ENCODE assay signal across 9 cellular contexts in genomic region chr19:44512326-44513298, GRCh38. TPM values are rescaled to one million over a fixed set of nuclear protein-coding genes. Genes with fewer than 3 reads are reported as not detected.
DNase-seq lines count a peak whose midpoint lies in the region; ATAC-seq, FAIRE-seq and TF ChIP-seq lines count a peak whose summit lies in the region.
"Had no signal": no experiment of that assay in that cellular context is flagged by ENCODE, and none has a peak within 500 bp of the region (broad histone marks: within the 10 kb centered on the region; RNA-seq: fewer than 3 reads in every experiment).

No MANE protein-coding gene starts in this region.

- no peaks in the 10 kb centered on the region for H3K79me2 ChIP-seq in OCI-LY1 (ENCODE audit: insufficient read depth, low read length)
- no peaks in the 10 kb centered on the region for H3K79me2 ChIP-seq in H1 (ENCODE audit: control insufficient read depth in 1 of 2, insufficient read depth in 2 of 2, low read length in 2 of 2)

- no peaks in the 10 kb centered on the region for H4K20me1 ChIP-seq in OCI-LY1 (ENCODE audit: insufficient read depth, low read length)
- no peaks in the 10 kb centered on the region for H4K20me1 ChIP-seq in H1 (replicated peaks in 1 of 2; ENCODE audit: control insufficient read depth in 1 of 2, insufficient read depth in 2 of 2, low read length in 2 of 2)

- no peaks in the 10 kb centered on the region; the same call in 1 of the 2 replicates for H3K23me2 ChIP-seq in H1 (ENCODE audit: low read depth, low read length)

- DNase-seq in CD14-positive monocyte (ENCODE audit: low spot score) (no peak), GM13976 (ENCODE audit: low spot score) (peak; percentile 42), H1 (ENCODE audit: low read depth in 1 of 2, low spot score in 2 of 2) (peak; percentile 31 to 87)
- peak; percentile 18 to 26 (median 24) for DNase-seq in stimulated activated CD4-positive, alpha-beta T cell treated with anti-CD3 and anti-CD28 coated beads, Interleukin-12 subunit alpha, Interleukin-12 subunit beta, amount 100 ng/mL, for 48 hours (ENCODE audit: low read depth in 2 of 3, low spot score in 1 of 3)
- no peak for DNase-seq in effector memory CD8-positive, alpha-beta T cell

- H3K9me2 ChIP-seq in OCI-LY1 (ENCODE audit: low read depth, low read length) = no peaks in the 10 kb centered on the region

- no peak overlapping the region for H2BK15ac ChIP-seq in H1 (ENCODE audit: low read length)

- no peaks in the 10 kb centered on the region for H3K27me3 ChIP-seq in OCI-LY1 (ENCODE audit: insufficient read depth, low read length)
- H3K27me3 ChIP-seq in H1 (replicated peaks in 1 of 4; ENCODE audit: control insufficient read depth in 3 of 4, extremely low read depth in 1 of 4, insufficient read depth in 3 of 4, low read length in 3 of 4) = no peaks in the 10 kb centered on the region

- no peak overlapping the region for H3K27ac Mint-ChIP-seq in CD14-positive monocyte
- H3K27ac Mint-ChIP-seq in effector memory CD8-positive, alpha-beta T cell = no peak overlapping the region

- H3K9ac ChIP-seq in OCI-LY1 (ENCODE audit: low read length) (no peak overlapping the region), H1 (replicated peaks in 1 of 4; ENCODE audit: extremely low read depth in 1 of 4, low read depth in 3 of 4, low read length in 3 of 4) (no peak overlapping the region)

- no peak overlapping the region for H3K4me2 ChIP-seq in OCI-LY1 (ENCODE audit: low read length)
- no peak overlapping the region for H3K4me2 ChIP-seq in H1 (ENCODE audit: insufficient read depth in 1 of 2, low read depth in 2 of 2, low read length in 2 of 2)

- no peak for FAIRE-seq in H1 (lab: Jason Lieb, UNC)

- no peak overlapping the region for H4K8ac ChIP-seq in H1 (ENCODE audit: extremely low read depth, insufficient read depth, low read length)

- H3K36me3 Mint-ChIP-seq in CD14-positive monocyte = no peaks in the 10 kb centered on the region
- no peaks in the 10 kb centered on the region for H3K36me3 Mint-ChIP-seq in effector memory CD8-positive, alpha-beta T cell (ENCODE audit: insufficient read depth)

- no peak overlapping the region for H2BK20ac ChIP-seq in H1 (ENCODE audit: low read length)

- no peaks in the 10 kb centered on the region for H3K36me3 ChIP-seq in OCI-LY1 (ENCODE audit: insufficient read depth, low read length)
- no peaks in the 10 kb centered on the region for H3K36me3 ChIP-seq in H1 (ENCODE audit: control insufficient read depth in 2 of 4, insufficient read depth in 4 of 4, low read length in 3 of 4)

- in situ Hi-C loops in GM13976 (cut with MboI; ENCODE audit: low sequenced_read_pairs, unreplicated experiment) = no loop called here

- peak; percentile 41 to 61 for TF ChIP-seq RAD21 in H1 (IDR thresholded peaks at IDR 0.05 in 1 of 2, conservative IDR thresholded peaks at IDR 0.05 in 1 of 2; ENCODE audit: low read depth in 2 of 2, low read length in 2 of 2)

- no peaks in the 10 kb centered on the region for H3K9me3 ChIP-seq in OCI-LY1 (ENCODE audit: low read length)
- peaks cover 27 to 31% of the 10 kb centered on the region in 2 experiments; a peak in 3 of 4 replicates for H3K9me3 ChIP-seq in H1 (ENCODE audit: insufficient read depth in 2 of 2, low read depth in 1 of 2, low read length in 1 of 2)

- H3K4me3 Mint-ChIP-seq in CD14-positive monocyte = no peak overlapping the region
- no peak overlapping the region for H3K4me3 Mint-ChIP-seq in effector memory CD8-positive, alpha-beta T cell

- TF ChIP-seq CTCF in CD14-positive monocyte (IDR thresholded peaks at IDR 0.05) (peak; percentile 49), GM13976 (IDR thresholded peaks at IDR 0.05; ENCODE audit: borderline replicate concordance, control extremely low read depth, extremely low read depth, insufficient read depth, missing control alignments) (no peak), OCI-LY1 (IDR thresholded peaks at IDR 0.05; ENCODE audit: low read length) (peak; percentile 64), H1 (IDR thresholded peaks at IDR 0.05; ENCODE audit: control extremely low read depth in 1 of 3, insufficient read depth in 1 of 3, low read depth in 1 of 3, low read length in 3 of 3) (peak; percentile 68 to 89 (median 69))

- no peak overlapping the region for H3K23ac ChIP-seq in H1 (ENCODE audit: insufficient read length)

- H3K4ac ChIP-seq in H1 (replicated peaks; ENCODE audit: insufficient read length, low read depth, low read length) = no peak overlapping the region

- no peak overlapping the region for H4K5ac ChIP-seq in H1 (ENCODE audit: insufficient read length, low read depth, low read length)

- no peaks in the 10 kb centered on the region for H3K4me1 Mint-ChIP-seq in CD14-positive monocyte
- H3K4me1 Mint-ChIP-seq in effector memory CD8-positive, alpha-beta T cell (ENCODE audit: low read depth in 2 of 2) = no peaks in the 10 kb centered on the region

- no peak for ATAC-seq in effector memory CD8-positive, alpha-beta T cell (replicated peaks)
- ATAC-seq in HG02938 (IDR thresholded peaks at IDR 0.05; ENCODE audit: unreplicated experiment) = no peak
- ATAC-seq in HG02759 (IDR thresholded peaks at IDR 0.05; ENCODE audit: unreplicated experiment) = no peak

- no peak overlapping the region for H2BK5ac ChIP-seq in H1 (ENCODE audit: low read depth, low read length)

- no peaks in the 10 kb centered on the region for H3K79me1 ChIP-seq in H1 (ENCODE audit: low read depth, low read length)

- no peak overlapping the region for H2AK5ac ChIP-seq in H1 (ENCODE audit: low read depth, low read length)

- POLR2A ChIA-PET in H1 (lab: Charles Lee; ENCODE audit: partially characterized antibody) = interaction anchor here (1.4 kb wide), 1 partner anchor 12 kb away, joined by 4 read pairs; the partner anchor contains the start of gene ZNF180

- H3K4me1 ChIP-seq in OCI-LY1 (ENCODE audit: insufficient read depth, low read length, severe bottlenecking) = no peaks in the 10 kb centered on the region
- H3K4me1 ChIP-seq in H1 (replicated peaks in 1 of 4; ENCODE audit: control insufficient read depth in 3 of 4, insufficient read depth in 4 of 4, low read length in 3 of 4) = no peaks in the 10 kb centered on the region

- H3K4me3 ChIP-seq in OCI-LY1 (ENCODE audit: low read depth, low read length, poor library complexity, severe bottlenecking) (no peak overlapping the region), H1 (ENCODE audit: extremely low read depth in 1 of 4, insufficient read depth in 2 of 4, low read depth in 3 of 4, low read length in 4 of 4) (no peak overlapping the region)

- H3K56ac ChIP-seq in H1 (replicated peaks; ENCODE audit: insufficient read length, low read depth, low read length) = no peak overlapping the region

- H3K14ac ChIP-seq in H1 (ENCODE audit: insufficient read length) = no peak overlapping the region

- no peak overlapping the region for H3K18ac ChIP-seq in H1 (ENCODE audit: extremely low read depth, low read length)

- H3K27me3 Mint-ChIP-seq in CD14-positive monocyte (ENCODE audit: low read depth in 3 of 3) = peaks cover 3 to 17% (median 12%) of the 10 kb centered on the region in 3 donors
- peaks cover 19 to 27% of the 10 kb centered on the region in 2 donors for H3K27me3 Mint-ChIP-seq in effector memory CD8-positive, alpha-beta T cell

- intact Hi-C loops in CD14-positive monocyte (cut with micrococcal nuclease) = no loop called here

- H2BK12ac ChIP-seq in H1 (ENCODE audit: low read depth, low read length) = no peak overlapping the region

- no peak overlapping the region for H4K91ac ChIP-seq in H1 (replicated peaks; ENCODE audit: insufficient read length, low read length)

- no peak overlapping the region for H2BK120ac ChIP-seq in H1 (replicated peaks; ENCODE audit: low read depth, low read length)

- CTCF ChIA-PET in H1 (lab: Charles Lee; ENCODE audit: partially characterized antibody) = interaction anchor here (0.7 kb wide), 1 partner anchor 496 kb away, joined by 3 read pairs; no protein-coding TSS in a partner anchor

- WGBS in H1 (ENCODE audit: extremely low coverage in 1 of 2, insufficient coverage in 1 of 2, insufficient read length in 1 of 2, insufficient replicate concordance in 2 of 2, low coverage in 1 of 2, low lambda C conversion rate in 2 of 2, missing lambda C conversion rate in 1 of 2), 2 experiments = 50% methylated on average over 12 of the region's 12 CpGs; no CpG with 5 or more reads in 1 of the 2 experiments

- H3F3A ChIP-seq in OCI-LY1 (ENCODE audit: insufficient read depth, low read length) = no peaks in the 10 kb centered on the region

- H3K27ac ChIP-seq in OCI-LY1 (ENCODE audit: low read depth, low read length, poor library complexity, severe bottlenecking) (no peak overlapping the region), H1 (ENCODE audit: low read depth, low read length) (no peak overlapping the region)

- TF ChIP-seq EP300 in H1 (IDR thresholded peaks at IDR 0.05; ENCODE audit: borderline replicate concordance in 1 of 2, low read depth in 2 of 2, low read length in 2 of 2) = no peak

- peaks cover 15 to 53% (median 33%) of the 10 kb centered on the region in 7 donors for H3K9me3 Mint-ChIP-seq in CD14-positive monocyte
- peaks cover 13 to 14% of the 10 kb centered on the region in 2 donors for H3K9me3 Mint-ChIP-seq in effector memory CD8-positive, alpha-beta T cell

- no peak for TF ChIP-seq POLR2A in H1 (IDR thresholded peaks at IDR 0.05; ENCODE audit: control extremely low read depth in 1 of 2, low read depth in 2 of 2, low read length in 2 of 2)

- H2AFZ ChIP-seq in OCI-LY1 (ENCODE audit: low read length) = no peak overlapping the region
- H2AFZ ChIP-seq in H1 (ENCODE audit: low read length) = no peak overlapping the region

TF ChIP-seq in H1, 55 proteins besides CTCF, POLR2A, EP300 and RAD21 (continues in another document):
- no peak for TF ChIP-seq TAF7 (optimal IDR thresholded peaks at IDR 0.05; ENCODE audit: borderline replicate concordance, low read depth, low read length)

RNA-seq across cellular contexts. Expression of gene ZNF180, which starts 12.3 kb away (rescaled TPM):
- polyA plus RNA-seq in CD14-positive monocyte (1 to 10 TPM; 2.7 to 3.5 TPM), H1 (2011; rRNA removed) (1.2 and 1.3 TPM in 2 replicates)
- total RNA-seq in H1 (2021; fragmentation: NEBNext Ultra II Directional; extraction: Animal tissue kit (Norgen Biotek cat#: 25700)) = 7.3 and 8.5 TPM in 2 replicates
- polyA plus RNA-seq in H1 (2011; cell fraction: cytosol; rRNA removed) = 1.7 TPM
- 1.1 TPM for polyA plus RNA-seq in H1 (2011; cell fraction: nucleus; rRNA removed)
- 4.6 to 6.8 TPM (median 4.9 TPM) in 4 replicates for polyA plus RNA-seq in H1 (2012, experiment 1 of 2)
- polyA plus RNA-seq in H1 (2012, experiment 2 of 2) = 0.52 TPM
- polyA plus RNA-seq in H1 (2013, experiment 1 of 2) = 4.7 TPM
- polyA plus RNA-seq in H1 (2013, experiment 2 of 2) = 4.2 TPM
- 2.2 and 2.7 TPM in 2 replicates for polyA minus RNA-seq in H1 (2011; rRNA and poly(A)+ RNA removed)
- 3.4 TPM for polyA minus RNA-seq in H1 (2011; cell fraction: cytosol; rRNA and poly(A)+ RNA removed)
- polyA minus RNA-seq in H1 (2011; cell fraction: nucleus; rRNA and poly(A)+ RNA removed) = 12.7 TPM

RNA-seq across cellular contexts. Expression of gene CEACAM20, which starts 16.9 kb away (rescaled TPM):
- polyA plus RNA-seq in CD14-positive monocyte = not detected
- not detected in 2 replicates for total RNA-seq in H1 (2021; fragmentation: NEBNext Ultra II Directional; extraction: Animal tissue kit (Norgen Biotek cat#: 25700))
- not detected in 2 replicates for polyA plus RNA-seq in H1 (2011; rRNA removed)
- polyA plus RNA-seq in H1 (2011; cell fraction: cytosol; rRNA removed) = not detected
- 0.10 TPM for polyA plus RNA-seq in H1 (2011; cell fraction: nucleus; rRNA removed)
- not detected in 4 replicates for polyA plus RNA-seq in H1 (2012, experiment 1 of 2)
- polyA plus RNA-seq in H1 (2012, experiment 2 of 2) = not detected
- polyA plus RNA-seq in H1 (2013, experiment 1 of 2) = not detected
- not detected for polyA plus RNA-seq in H1 (2013, experiment 2 of 2)
- polyA minus RNA-seq in H1 (2011; rRNA and poly(A)+ RNA removed) = not detected in 2 replicates
- polyA minus RNA-seq in H1 (2011; cell fraction: cytosol; rRNA and poly(A)+ RNA removed) = not detected
- not detected for polyA minus RNA-seq in H1 (2011; cell fraction: nucleus; rRNA and poly(A)+ RNA removed)
- total RNA-seq: lower leg skin had no signal

Comparison
In these comparisons a context has a peak if more than half of its experiments do, and no peak if none do; other contexts are left out.
1. DNase-seq: peak in GM13976 (single experiment), H1 (2 of 2) and stimulated activated CD4-positive, alpha-beta T cell treated with anti-CD3 and anti-CD28 coated beads, Interleukin-12 subunit alpha, Interleukin-12 subunit beta, amount 100 ng/mL, for 48 hours (3 of 3); none in CD14-positive monocyte (single experiment) and effector memory CD8-positive, alpha-beta T cell (0 of 3).